Comparison of ENCODE assay signal across 28 cellular contexts in genomic region chr16:23687034-23687808, GRCh38. TPM values are rescaled to one million over a fixed set of nuclear protein-coding genes. Genes with fewer than 3 reads are reported as not detected.
"Had no signal": no experiment of that assay in that cellular context is flagged by ENCODE, and none has a peak within 500 bp of the region (broad histone marks: within the 10 kb centered on the region; RNA-seq: fewer than 3 reads in every experiment).

No MANE protein-coding gene starts in this region.

- H3K4me1 Mint-ChIP-seq: naive B cell, T-cell had no signal

- ATAC-seq: activated CD8-positive, alpha-beta T cell treated with anti-CD3 and anti-CD28 coated beads, Interleukin-2, amount 10 ng/mL, durations not matched to agents 7 days and 5 days; heart right ventricle; left cardiac atrium; stimulated activated naive CD8-positive, alpha-beta T cell treated with anti-CD3 and anti-CD28 coated beads, Interleukin-15, Interleukin-2, amounts not matched to agents 100 U/mL and 50 U/mL, for 24 hours; T-cell had no signal

- H3K27ac Mint-ChIP-seq: activated CD8-positive, alpha-beta T cell treated with anti-CD3 and anti-CD28 coated beads, Interleukin-2, amount 10 ng/mL, durations not matched to agents 7 days and 5 days; activated naive CD8-positive, alpha-beta T cell; activated T-helper 2 cell treated with anti-CD3 and anti-CD28 coated beads, Interferon-gamma antibody, Interleukin-2, Interleukin-4, amounts not matched to agents 10 μg/mL and 5 μg/mL and 100 μg/mL, durations not matched to agents 14 hours and 24 hours and 36 hours; T-cell had no signal

- H3K27me3 Mint-ChIP-seq: activated naive CD8-positive, alpha-beta T cell; naive B cell; T-cell had no signal

- H3K9me3 ChIP-seq: adrenal gland, heart right ventricle, ovary, prostate gland, thyroid gland had no signal

- DNase-seq: activated CD4-positive, alpha-beta T cell treated with anti-CD3 and anti-CD28 coated beads for 1 hour; activated CD4-positive, alpha-beta T cell treated with anti-CD3 and anti-CD28 coated beads, Interleukin-2, amount 50 U/mL, for 1 hour; activated CD8-positive, alpha-beta T cell treated with anti-CD3 and anti-CD28 coated beads, Interleukin-2, amount 10 ng/mL, durations not matched to agents 7 days and 5 days; activated naive CD4-positive, alpha-beta T cell; adrenal gland; central memory CD4-positive, alpha-beta T cell; dermis blood vessel endothelial cell; effector CD8-positive, alpha-beta T cell; erythroblast; foreskin fibroblast; heart right ventricle; islet precursor cell; left cardiac atrium; mesendoderm; naive B cell; ovary; stimulated activated CD4-positive, alpha-beta T cell treated with anti-CD3 and anti-CD28 coated beads, Interleukin-12 subunit alpha, Interleukin-12 subunit beta, amount 100 ng/mL, for 4 hours; stimulated activated CD4-positive, alpha-beta T cell treated with anti-CD3 and anti-CD28 coated beads, Interleukin-4, amount 100 ng/mL, for 4 hours; stimulated activated naive CD8-positive, alpha-beta T cell treated with anti-CD3 and anti-CD28 coated beads, Interleukin-15, Interleukin-2, amounts not matched to agents 100 U/mL and 50 U/mL, for 24 hours; T-cell; thyroid gland had no signal

- H3K9me3 Mint-ChIP-seq: activated T-helper 2 cell treated with anti-CD3 and anti-CD28 coated beads, Interferon-gamma antibody, Interleukin-2, Interleukin-4, amounts not matched to agents 10 μg/mL and 5 μg/mL and 100 μg/mL, durations not matched to agents 14 hours and 24 hours and 36 hours; naive B cell; T-cell had no signal

- H3K4me1 ChIP-seq: adrenal gland, prostate gland, thyroid gland had no signal

- H3K4me3 Mint-ChIP-seq: activated CD8-positive, alpha-beta T cell treated with anti-CD3 and anti-CD28 coated beads, Interleukin-2, amount 10 ng/mL, durations not matched to agents 7 days and 5 days; activated naive CD8-positive, alpha-beta T cell; naive B cell; T-cell had no signal

- H3K27ac ChIP-seq: adrenal gland, heart right ventricle, ovary, prostate gland, thyroid gland had no signal

- H3K27me3 ChIP-seq: adrenal gland, heart right ventricle, ovary, thyroid gland had no signal

- H3K4me3 ChIP-seq: adrenal gland, heart right ventricle, ovary, prostate gland, thyroid gland had no signal

RNA-seq across cellular contexts. Expression of gene ERN2, which starts 25.8 kb away (rescaled TPM):
- total RNA-seq: activated CD8-positive, alpha-beta T cell treated with anti-CD3 and anti-CD28 coated beads, Interleukin-2, amount 10 ng/mL, durations not matched to agents 7 days and 5 days; activated T-helper 2 cell treated with anti-CD3 and anti-CD28 coated beads, Interferon-gamma antibody, Interleukin-2, Interleukin-4, amounts not matched to agents 10 μg/mL and 5 μg/mL and 100 μg/mL, durations not matched to agents 14 hours and 24 hours and 36 hours; astrocyte; dermis blood vessel endothelial cell; skeletal muscle tissue; subcutaneous adipose tissue; thyroid gland had no signal
- polyA plus RNA-seq: fibroblast of lung, heart right ventricle, ovary had no signal
